Comparison of ENCODE assay signal across 8 cellular contexts in the genomic region with DNA sequence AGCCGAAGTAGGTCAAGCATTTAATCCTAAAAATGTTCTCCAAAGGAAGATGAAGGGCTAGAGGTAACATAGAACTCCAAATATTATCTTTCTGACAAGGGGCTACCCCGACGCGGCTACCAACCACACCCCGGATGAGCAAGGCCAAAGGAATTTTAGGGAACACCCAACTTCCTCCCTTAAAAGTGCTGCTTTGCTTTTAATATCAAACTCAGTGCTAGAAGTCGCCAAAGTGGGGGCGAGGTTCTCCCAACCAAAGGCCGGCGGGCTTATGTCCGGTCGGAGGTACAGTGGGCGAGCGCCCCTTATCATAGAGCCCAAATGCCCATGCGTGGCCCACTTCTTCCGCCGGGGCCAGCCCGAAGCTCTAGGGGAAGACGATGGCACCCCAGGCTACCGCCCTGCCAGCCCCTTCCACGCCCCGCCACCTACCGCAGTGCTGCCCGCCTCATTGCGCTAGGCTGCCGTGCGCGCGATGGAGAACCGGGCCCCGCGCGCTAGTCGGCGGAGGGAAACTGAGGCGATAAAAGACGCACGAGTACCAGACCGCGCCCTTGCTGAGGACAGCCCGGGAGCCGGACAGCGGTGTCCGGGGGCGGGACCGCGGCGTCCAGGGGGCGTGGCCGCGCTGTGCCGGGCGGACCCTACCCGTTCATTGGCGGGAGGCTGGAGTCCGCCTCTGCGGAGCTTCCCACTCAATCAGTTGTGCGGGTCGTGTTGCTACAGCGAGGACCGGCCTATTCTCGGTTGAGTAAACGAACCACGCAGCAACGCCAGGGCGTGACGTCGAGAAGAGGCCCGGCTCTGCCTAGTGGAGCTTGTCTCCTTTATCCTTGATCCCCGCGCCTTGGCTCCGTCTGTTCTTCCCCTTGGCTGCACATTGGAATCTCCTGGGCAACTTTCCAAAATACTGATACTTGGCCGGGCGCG. TPM values are rescaled to one million over a fixed set of nuclear protein-coding genes. Genes with fewer than 3 reads are reported as not detected.
DNase-seq lines count a peak whose midpoint lies in the region; ATAC-seq and TF ChIP-seq lines count a peak whose summit lies in the region.

A gene with protein sequence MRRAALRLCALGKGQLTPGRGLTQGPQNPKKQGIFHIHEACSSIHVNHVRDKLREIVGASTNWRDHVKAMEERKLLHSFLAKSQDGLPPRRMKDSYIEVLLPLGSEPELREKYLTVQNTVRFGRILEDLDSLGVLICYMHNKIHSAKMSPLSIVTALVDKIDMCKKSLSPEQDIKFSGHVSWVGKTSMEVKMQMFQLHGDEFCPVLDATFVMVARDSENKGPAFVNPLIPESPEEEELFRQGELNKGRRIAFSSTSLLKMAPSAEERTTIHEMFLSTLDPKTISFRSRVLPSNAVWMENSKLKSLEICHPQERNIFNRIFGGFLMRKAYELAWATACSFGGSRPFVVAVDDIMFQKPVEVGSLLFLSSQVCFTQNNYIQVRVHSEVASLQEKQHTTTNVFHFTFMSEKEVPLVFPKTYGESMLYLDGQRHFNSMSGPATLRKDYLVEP (minus strand): TSS at position 584 of the 930 bp plus-strand sequence. CDS start 132 bp downstream, at position 452.

- no peaks in the 10 kb centered on the region for H3K9me3 Mint-ChIP-seq in activated T-cell treated with anti-CD3 and anti-CD28 coated beads, Interleukin-2, amount 50 U/mL, for 24 hours

- DNase-seq in CMK (ENCODE audit: low read depth) (peak; percentile 43), PC-3 (peak; percentile 97)
- peak; percentile 81 for DNase-seq in activated T-cell treated with anti-CD3 and anti-CD28 coated beads, Interleukin-2, amount 50 U/mL, for 24 hours
- peak; percentile 21 to 65 for DNase-seq in stimulated activated CD8-positive, alpha-beta memory T cell treated with anti-CD3 and anti-CD28 coated beads, Interleukin-7, amount 100 ng/mL, for 4 hours (ENCODE audit: low read depth in 2 of 2)

- H3K27me3 ChIP-seq in PC-3 (ENCODE audit: low read length) (no peaks in the 10 kb centered on the region), muscle layer of colon (ENCODE audit: control insufficient read depth in 1 of 2, insufficient read depth in 2 of 2, low read length in 2 of 2) (peaks cover 0 to 7% of the 10 kb centered on the region in 2 donors)

- H3K36me3 ChIP-seq in PC-3 (ENCODE audit: low read depth, low read length) = no peaks in the 10 kb centered on the region
- H3K36me3 ChIP-seq in muscle layer of colon (ENCODE audit: insufficient read depth, low read length) = no peaks in the 10 kb centered on the region

- H3K4me2 ChIP-seq in PC-3 (ENCODE audit: low read length) = peak within 1 kb of the TSS; percentile 85

- H3K4me1 ChIP-seq in PC-3 (ENCODE audit: insufficient read depth, low read length) (peaks cover 11% of the 10 kb centered on the region), muscle layer of colon (ENCODE audit: insufficient read depth, low read length) (peaks cover 8% of the 10 kb centered on the region)

- peaks cover 50% of the 10 kb centered on the region for H3K79me2 ChIP-seq in PC-3 (ENCODE audit: low read length)

- H3F3A ChIP-seq in PC-3 (ENCODE audit: low read length, unreplicated experiment) = no peaks in the 10 kb centered on the region

- no peaks in the 10 kb centered on the region for H3K9me3 ChIP-seq in PC-3 (ENCODE audit: low read length)
- no peaks in the 10 kb centered on the region for H3K9me3 ChIP-seq in muscle layer of colon (ENCODE audit: low read length)

- CTCF ChIA-PET in PC-3 (lab: Charles Lee) = interaction anchor here (0.6 to 1.1 kb wide), 3 partner anchors 39 to 1096 kb away, joined by 3 to 5 read pairs (median 3); no protein-coding TSS in a partner anchor

- TSS peak; percentile 75 for BruUV-seq in PC-3 (replicated peaks; lab: Mats Ljungman, UMichigan)

- peak within 1 kb of the TSS; percentile 82 for H3K4me3 Mint-ChIP-seq in activated T-cell treated with anti-CD3 and anti-CD28 coated beads, Interleukin-2, amount 50 U/mL, for 24 hours

- H2AFZ ChIP-seq in PC-3 (ENCODE audit: low read length) = peak within 1 kb of the TSS; percentile 69

- peaks cover 18% of the 10 kb centered on the region for H3K27me3 Mint-ChIP-seq in activated T-cell treated with anti-CD3 and anti-CD28 coated beads, Interleukin-2, amount 50 U/mL, for 24 hours

- peaks cover 9% of the 10 kb centered on the region; the same call in 1 of the 2 replicates for H4K20me1 ChIP-seq in PC-3 (ENCODE audit: low read length)

- H3K27ac ChIP-seq in PC-3 (ENCODE audit: low read length) (peak within 1 kb of the TSS; percentile 92), muscle layer of colon (ENCODE audit: low read depth, low read length) (peak within 1 kb of the TSS; percentile 88)

- no peaks in the 10 kb centered on the region for H3K9me2 ChIP-seq in PC-3 (replicated peaks; ENCODE audit: low read length)

- H3K4me1 Mint-ChIP-seq in activated T-cell treated with anti-CD3 and anti-CD28 coated beads, Interleukin-2, amount 50 U/mL, for 24 hours (ENCODE audit: low read depth) = peaks cover 24% of the 10 kb centered on the region

- peaks cover 6% of the 10 kb centered on the region for H3K36me3 Mint-ChIP-seq in activated T-cell treated with anti-CD3 and anti-CD28 coated beads, Interleukin-2, amount 50 U/mL, for 24 hours (ENCODE audit: low read depth)

- intact Hi-C loops in PC-3 (cut with micrococcal nuclease) = loop anchor here (2.0 kb wide), 2 partner anchors 36 to 160 kb away; no protein-coding TSS in a partner anchor

- POLR2A ChIA-PET in PC-3 (lab: Charles Lee; ENCODE audit: unreplicated experiment) = interaction anchor here (0.5 to 1.1 kb wide), 10 partner anchors 10 to 1286 kb away, joined by 3 to 7 read pairs (median 4); a partner anchor contains a TSS

- ATAC-seq in GM19452 (IDR thresholded peaks at IDR 0.05; ENCODE audit: unreplicated experiment) (peak; percentile 97), HG03575 (IDR thresholded peaks at IDR 0.05; ENCODE audit: extremely low read depth, insufficient number of reproducible peaks, low FRiP score, unreplicated experiment) (peak; percentile 65), PC-3 (peak; percentile 96), esophagus mucosa (peak; percentile 98)

- H3K4me3 ChIP-seq in PC-3 (ENCODE audit: low read length) = peak within 1 kb of the TSS; percentile 96
- H3K4me3 ChIP-seq in muscle layer of colon (ENCODE audit: low read depth in 1 of 2, low read length in 2 of 2) = peak within 1 kb of the TSS; percentile 64 to 65

- H3K27ac Mint-ChIP-seq in activated T-cell treated with anti-CD3 and anti-CD28 coated beads, Interleukin-2, amount 50 U/mL, for 24 hours = peak within 1 kb of the TSS; percentile 90

- TF ChIP-seq CTCF in PC-3 (conservative IDR thresholded peaks at IDR 0.05; ENCODE audit: low read depth, low read length) = no peak

- peak within 1 kb of the TSS; percentile 96 for H3K9ac ChIP-seq in PC-3 (ENCODE audit: low read length)
- peak within 1 kb of the TSS; percentile 78 for H3K9ac ChIP-seq in muscle layer of colon (ENCODE audit: low read length)

RNA-seq across cellular contexts. Expression of the gene that starts here (rescaled TPM):
- total RNA-seq in PC-3 (2014; rRNA removed) (66.2 and 75.6 TPM in 2 replicates), esophagus mucosa (7.2 TPM)

Comparison
In these comparisons a context has a peak if more than half of its experiments do, and no peak if none do; other contexts are left out.
1. Peak in every context shown above with its lines: DNase-seq, ATAC-seq, H3K4me3 ChIP-seq and H3K27ac ChIP-seq.
2. DNase-seq: peak in every context shown above with its lines; median percentile 97 in PC-3; 81 in activated T-cell treated with anti-CD3 and anti-CD28 coated beads, Interleukin-2, amount 50 U/mL, for 24 hours; 43 in CMK; 43 in stimulated activated CD8-positive, alpha-beta memory T cell treated with anti-CD3 and anti-CD28 coated beads, Interleukin-7, amount 100 ng/mL, for 4 hours.